ENCODE assay signal across 13 cellular contexts in the genomic region with DNA sequence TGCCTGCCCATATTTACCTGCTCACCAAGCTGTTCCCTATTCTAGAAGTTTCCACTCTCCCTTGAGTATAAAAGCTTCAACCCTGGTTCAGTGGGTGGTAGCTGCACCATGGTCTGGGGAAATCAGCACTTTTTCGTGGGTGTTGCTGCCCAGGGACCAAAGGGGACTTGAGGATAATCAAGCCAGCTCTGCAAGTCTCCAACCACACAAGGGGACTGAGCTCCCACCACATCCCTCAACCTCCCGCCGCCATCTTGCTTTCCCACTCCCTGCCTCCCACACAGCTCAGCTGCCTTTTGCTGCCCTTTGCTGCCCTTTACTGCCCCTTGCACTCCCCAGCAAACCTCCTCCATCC.
A peak's percentile ranks its signal among the peaks of the same experiment; 100 is the strongest.
DNase-seq lines count a peak whose midpoint lies in the region; ATAC-seq and TF ChIP-seq lines count a peak whose summit lies in the region.
"Had no signal": no experiment of that assay in that cellular context is flagged by ENCODE, and none has a peak within 500 bp of the region (broad histone marks: within the 10 kb centered on the region; RNA-seq: fewer than 3 reads in every experiment).

No MANE protein-coding gene starts in this region.

- H3K4me1 ChIP-seq in BLaER1 (peaks cover 99% of the 10 kb centered on the region), osteoblast (ENCODE audit: insufficient read depth, low read length) (peaks cover 14% of the 10 kb centered on the region)

- H3K27ac ChIP-seq in BLaER1, result peak overlapping the region; percentile 86
- peak overlapping the region; percentile 64 for H3K27ac ChIP-seq in osteoblast (ENCODE audit: low read depth, low read length)
- H3K27ac ChIP-seq: WERI-Rb-1 had no signal

- DNase-seq in HFFc6, result no peak
- DNase-seq in osteoblast (ENCODE audit: insufficient read length, low spot score, missing footprints), result no peak
- DNase-seq in OCI-M1 (lab: John Stamatoyannopoulos, UW), result no peak
- DNase-seq in amygdala (lab: John Stamatoyannopoulos, UW), result no peak
- DNase-seq: activated gamma-delta T cell, islet precursor cell, Karpas-422, NCI-H2081 treated with DMSO at 0.1 percent for 48 hours, WERI-Rb-1 had no signal

- H4K20me1 ChIP-seq in BLaER1 (no peaks in the 10 kb centered on the region), osteoblast (ENCODE audit: insufficient read depth, low read length) (no peaks in the 10 kb centered on the region)

- H3K9me3 Mint-ChIP-seq in HFFc6, result peaks cover 39% of the 10 kb centered on the region
- H3K9me3 Mint-ChIP-seq in activated T-helper 17 cell treated with anti-CD3 and anti-CD28 coated beads, Interleukin-2, amount 50 U/mL, for 72 hours, result peaks cover 3% of the 10 kb centered on the region

- TF ChIP-seq CTCF in HFFc6 (IDR thresholded peaks at IDR 0.05) (no peak), osteoblast (IDR thresholded peaks at IDR 0.05; ENCODE audit: extremely low read depth, low read depth, low read length) (no peak)

- ATAC-seq in activated T-helper 17 cell treated with anti-CD3 and anti-CD28 coated beads, Interleukin-2, amount 50 U/mL, for 72 hours (replicated peaks), result peak; percentile 5
- ATAC-seq in GM18517 (IDR thresholded peaks at IDR 0.05; ENCODE audit: unreplicated experiment) (no peak), GM18861 (IDR thresholded peaks at IDR 0.05; ENCODE audit: unreplicated experiment) (no peak)

- H3K4me3 Mint-ChIP-seq in HFFc6, result peak overlapping the region; percentile 62
- H3K4me3 Mint-ChIP-seq in activated T-helper 17 cell treated with anti-CD3 and anti-CD28 coated beads, Interleukin-2, amount 50 U/mL, for 72 hours, result peak overlapping the region; percentile 75

- peak overlapping the region; percentile 83 for H3K27ac Mint-ChIP-seq in HFFc6
- H3K27ac Mint-ChIP-seq in activated T-helper 17 cell treated with anti-CD3 and anti-CD28 coated beads, Interleukin-2, amount 50 U/mL, for 72 hours, result peak overlapping the region; percentile 99

- H3K27me3 Mint-ChIP-seq in HFFc6 (ENCODE audit: insufficient read depth), result peaks cover 6% of the 10 kb centered on the region; the same call in 1 of the 2 replicates
- no peaks in the 10 kb centered on the region for H3K27me3 Mint-ChIP-seq in activated T-helper 17 cell treated with anti-CD3 and anti-CD28 coated beads, Interleukin-2, amount 50 U/mL, for 72 hours

- peaks cover 32% of the 10 kb centered on the region for H3K9me3 ChIP-seq in BLaER1
- H3K9me3 ChIP-seq in osteoblast (ENCODE audit: low read depth, low read length), result no peaks in the 10 kb centered on the region

- peaks cover 45% of the 10 kb centered on the region for H3K36me3 Mint-ChIP-seq in HFFc6 (ENCODE audit: low read depth)
- peaks cover 17% of the 10 kb centered on the region for H3K36me3 Mint-ChIP-seq in activated T-helper 17 cell treated with anti-CD3 and anti-CD28 coated beads, Interleukin-2, amount 50 U/mL, for 72 hours (ENCODE audit: low read depth)

- H3K9ac ChIP-seq in BLaER1, result peak overlapping the region; percentile 49

- no peak overlapping the region for H2AFZ ChIP-seq in osteoblast (ENCODE audit: low read length)

- H3K4me3 ChIP-seq in BLaER1, result peak overlapping the region; percentile 30; the same call in 1 of the 2 replicates
- no peak overlapping the region for H3K4me3 ChIP-seq in osteoblast (ENCODE audit: insufficient read depth, low read length)

- H3K36me3 ChIP-seq in BLaER1 (peaks cover 39% of the 10 kb centered on the region), osteoblast (ENCODE audit: insufficient read depth, low read length) (no peaks in the 10 kb centered on the region)
- H3K36me3 ChIP-seq: WERI-Rb-1 had no signal

- no peaks in the 10 kb centered on the region for H3K79me2 ChIP-seq in osteoblast (ENCODE audit: insufficient read depth, low read length)

- H3K4me2 ChIP-seq in BLaER1 (peak overlapping the region; percentile 92), osteoblast (ENCODE audit: insufficient read depth, low read length) (peak overlapping the region; percentile 3)

- peaks cover 54% of the 10 kb centered on the region for H3K4me1 Mint-ChIP-seq in HFFc6 (ENCODE audit: low read depth)
- peaks cover 59% of the 10 kb centered on the region for H3K4me1 Mint-ChIP-seq in activated T-helper 17 cell treated with anti-CD3 and anti-CD28 coated beads, Interleukin-2, amount 50 U/mL, for 72 hours

- H3K27me3 ChIP-seq in BLaER1 (no peaks in the 10 kb centered on the region), osteoblast (ENCODE audit: insufficient read depth, low read length) (no peaks in the 10 kb centered on the region)
